8 cellular contexts compared by ENCODE assay signal in genomic region chr7:25125137-25125946, GRCh38. TPM values are rescaled to one million over a fixed set of nuclear protein-coding genes. Genes with fewer than 3 reads are reported as not detected.
A peak's percentile ranks its signal among the peaks of the same experiment; 100 is the strongest.
DNase-seq lines count a peak whose midpoint lies in the region; ATAC-seq, FAIRE-seq and TF ChIP-seq lines count a peak whose summit lies in the region.

TSS of gene CYCS (minus strand) at chr7:25125260. CDS start at chr7:25124119, 1,141 bp downstream.

- peak; percentile 93 for ATAC-seq in GM19438 (IDR thresholded peaks at IDR 0.05; ENCODE audit: low read depth, unreplicated experiment)
- peak; percentile 83 for ATAC-seq in HG03575 (IDR thresholded peaks at IDR 0.05; ENCODE audit: extremely low read depth, insufficient number of reproducible peaks, low FRiP score, unreplicated experiment)
- ATAC-seq in HepG2: peak; percentile 96

- WGBS in HepG2 (ENCODE audit: low lambda C conversion rate): 5% methylated on average over 6 of the region's 67 CpGs

- peaks cover 12% of the 10 kb centered on the region; the same call in 1 of the 2 replicates for H4K20me1 ChIP-seq in HepG2 (ENCODE audit: insufficient read depth, low read length)

- TF ChIP-seq CTCF in HepG2 (CRISPR knock-in tag; IDR thresholded peaks at IDR 0.05): no peak

- TF ChIP-seq POLR2A in HepG2 (IDR thresholded peaks at IDR 0.05; ENCODE audit: insufficient read depth in 1 of 2, low read depth in 2 of 2, low read length in 2 of 2): peak; percentile 99

- H3K27me3 ChIP-seq in HepG2 (ENCODE audit: control insufficient read depth in 1 of 2, insufficient read depth in 2 of 2, low read length in 2 of 2): no peaks in the 10 kb centered on the region; a peak in 2 of 5 replicates

- TF ChIP-seq EP300 in HepG2 (IDR thresholded peaks at IDR 0.05; ENCODE audit: low read depth in 2 of 2, low read length in 2 of 2): peak; percentile 25 to 56; a peak in 2 of 4 replicates
- TF ChIP-seq EP300 in HepG2 (CRISPR knock-in tag; IDR thresholded peaks at IDR 0.05; ENCODE audit: borderline replicate concordance): 0 out of 2 replicates have a peak, but pooled peaks have one; percentile 20

- H3K9ac ChIP-seq in HepG2 (ENCODE audit: insufficient read depth, low read depth, low read length): peak within 1 kb of the TSS; percentile 97

- no peaks in the 10 kb centered on the region for H3K9me3 Mint-ChIP-seq in activated CD4-positive, alpha-beta memory T cell treated with anti-CD3 and anti-CD28 coated beads for 36 hours

- H3K9me3 ChIP-seq in HepG2 (ENCODE audit: low read length): no peaks in the 10 kb centered on the region

- H3K4me3 Mint-ChIP-seq in activated CD4-positive, alpha-beta memory T cell treated with anti-CD3 and anti-CD28 coated beads for 36 hours: peak within 1 kb of the TSS; percentile 100

- peaks cover 15% of the 10 kb centered on the region for H3K4me1 ChIP-seq in HepG2 (ENCODE audit: insufficient read depth, low read length)

- DNase-seq in CD1c-positive myeloid dendritic cell (ENCODE audit: extremely low spot score) (peak; percentile 100), NCI-H82 treated with DMSO at 0.1 percent for 48 hours (lab: John Stamatoyannopoulos, UW; ENCODE audit: unreplicated experiment) (peak; percentile 97), dermis microvascular lymphatic vessel endothelial cell (ENCODE audit: low read depth in 2 of 2) (peak; percentile 99 to 100), HepG2 (ENCODE audit: low spot score) (peak; percentile 98)
- DNase-seq in activated CD4-positive, alpha-beta memory T cell treated with anti-CD3 and anti-CD28 coated beads for 36 hours: peak; percentile 100
- peak; percentile 99 for DNase-seq in stimulated activated CD4-positive, alpha-beta T cell treated with anti-CD3 and anti-CD28 coated beads, Interleukin-4, amount 100 ng/mL, for 1 hour

- H3K36me3 Mint-ChIP-seq in activated CD4-positive, alpha-beta memory T cell treated with anti-CD3 and anti-CD28 coated beads for 36 hours: peaks cover 39% of the 10 kb centered on the region

- peak within 1 kb of the TSS; percentile 93 for H3K4me2 ChIP-seq in HepG2 (ENCODE audit: low read depth, low read length)

- H3K36me3 ChIP-seq in HepG2 (replicated peaks in 1 of 2; ENCODE audit: control insufficient read depth in 1 of 2, insufficient read depth in 2 of 2, low read length in 2 of 2): peaks cover 2 to 19% of the 10 kb centered on the region in 2 experiments; a peak in 3 of 5 replicates

- H3K79me2 ChIP-seq in HepG2 (ENCODE audit: insufficient read depth, low read length): peaks cover 20% of the 10 kb centered on the region

- peak within 1 kb of the TSS; percentile 96 for H2AFZ ChIP-seq in HepG2 (ENCODE audit: low read length)

- H3K4me3 ChIP-seq in HepG2 (replicated peaks in 1 of 3; ENCODE audit: insufficient read depth in 1 of 3, low read depth in 2 of 3, low read length in 3 of 3): peak within 1 kb of the TSS; percentile 83 to 87 (median 85)

- TF ChIP-seq RAD21 in HepG2 (CRISPR knock-in tag; IDR thresholded peaks at IDR 0.05): peak; percentile 27

- peak within 1 kb of the TSS; percentile 100 for H3K27ac Mint-ChIP-seq in activated CD4-positive, alpha-beta memory T cell treated with anti-CD3 and anti-CD28 coated beads for 36 hours

- no peaks in the 10 kb centered on the region for H3K27me3 Mint-ChIP-seq in activated CD4-positive, alpha-beta memory T cell treated with anti-CD3 and anti-CD28 coated beads for 36 hours

- POLR2A ChIA-PET in activated CD4-positive, alpha-beta memory T cell treated with anti-CD3 and anti-CD28 coated beads for 36 hours (lab: Charles Lee): interaction anchor here (0.6 to 1.4 kb wide), 8 partner anchors 9 to 552 kb away, joined by 3 to 7 read pairs (median 4); partner anchors contain the start of genes OSBPL3 and PALS2
- POLR2A ChIA-PET in HepG2 (lab: Yijun Ruan, JAX): interaction anchor here (0.7 to 2.6 kb wide), 33 partner anchors 8 to 418 kb away, joined by 3 to 23 read pairs (median 4); partner anchors contain the start of gene OSBPL3

- in situ Hi-C loops in HepG2 (cut with HindIII; ENCODE audit: extremely low pct_ligation_motif_present, low pct_unique_long_range_greater_than_20kb): no loop called here

- TSS peak; percentile 99 for BruUV-seq in HepG2 (replicated peaks; lab: Mats Ljungman, UMichigan)

- intact Hi-C loops in activated CD4-positive, alpha-beta memory T cell treated with anti-CD3 and anti-CD28 coated beads for 36 hours (cut with micrococcal nuclease): loop anchor here (1.0 to 2.0 kb wide), 9 partner anchors 25 to 1075 kb away; partner anchors contain the start of genes CBX3, HNRNPA2B1, OSBPL3 and PALS2
- intact Hi-C loops in HepG2 (cut with micrococcal nuclease; ENCODE audit: unreplicated experiment): no loop called here

- FAIRE-seq in HepG2 (lab: Jason Lieb, UNC): peak; percentile 96

- CTCF ChIA-PET in activated CD4-positive, alpha-beta memory T cell treated with anti-CD3 and anti-CD28 coated beads for 36 hours (lab: Charles Lee): interaction anchor here (0.5 to 2.1 kb wide), 9 partner anchors 27 to 1557 kb away, joined by 3 to 11 read pairs (median 5); a partner anchor contains a TSS
- CTCF ChIA-PET in HepG2 (lab: Yijun Ruan, JAX; ENCODE audit: low intra/inter-chr PET ratio, low total read pairs): no interaction called here

- H3K27ac ChIP-seq in HepG2 (ENCODE audit: extremely low read length, insufficient read depth, low read length): peak within 1 kb of the TSS; percentile 81

- peaks cover 24% of the 10 kb centered on the region for H3K4me1 Mint-ChIP-seq in activated CD4-positive, alpha-beta memory T cell treated with anti-CD3 and anti-CD28 coated beads for 36 hours (ENCODE audit: low read depth)

TF ChIP-seq in HepG2, 621 proteins besides CTCF, POLR2A, EP300 and RAD21 (continues in another document):
- peak; percentile 91 for TF ChIP-seq ZKSCAN5 (CRISPR knock-in tag; IDR thresholded peaks at IDR 0.05)
- TF ChIP-seq STAT5B (CRISPR knock-in tag; IDR thresholded peaks at IDR 0.05): peak; percentile 22; the same call in 1 of the 2 replicates
- 0 out of 2 replicates have a peak, but pooled peaks have one; percentile 40 for TF ChIP-seq ZNF598 (CRISPR knock-in tag; IDR thresholded peaks at IDR 0.05; ENCODE audit: borderline replicate concordance)
- peak; percentile 72 for TF ChIP-seq NAIF1 (CRISPR knock-in tag; IDR thresholded peaks at IDR 0.05; ENCODE audit: borderline replicate concordance)
- TF ChIP-seq ZNF335 (CRISPR knock-in tag; IDR thresholded peaks at IDR 0.05): 0 out of 2 replicates have a peak, but pooled peaks have one; percentile 82
- TF ChIP-seq MAX (IDR thresholded peaks at IDR 0.05): peak; percentile 99
- TF ChIP-seq ELF3 (CRISPR knock-in tag; IDR thresholded peaks at IDR 0.05): no peak; the same call in 1 of the 2 replicates
- TF ChIP-seq TRAFD1 (CRISPR knock-in tag; IDR thresholded peaks at IDR 0.05; ENCODE audit: borderline replicate concordance): no peak; the same call in 1 of the 2 replicates
- peak; percentile 89 for TF ChIP-seq ZNF331 (CRISPR knock-in tag; IDR thresholded peaks at IDR 0.05)

RNA-seq across cellular contexts. Expression of gene CYCS, which starts in this region (rescaled TPM):
- 100 to 1,000 TPM; 199 to 207 TPM for total RNA-seq in activated CD4-positive, alpha-beta memory T cell treated with anti-CD3 and anti-CD28 coated beads for 36 hours
- total RNA-seq in dermis microvascular lymphatic vessel endothelial cell: 25.7 and 31.5 TPM in 2 replicates
- total RNA-seq in HepG2 (2016; rRNA removed; fragmentation: Illumina TruSeq; extraction: Trizol): 202 and 328 TPM in 2 replicates
- total RNA-seq in HepG2 (2016; cell fraction: cytosol; rRNA removed; fragmentation: Illumina TruSeq; extraction: Trizol; ENCODE audit: low read depth): 39.6 and 45.3 TPM in 2 replicates
- total RNA-seq in HepG2 (2016; cell fraction: insoluble cytoplasmic fraction; rRNA removed; fragmentation: Illumina TruSeq; extraction: Trizol): 207 and 339 TPM in 2 replicates
- total RNA-seq in HepG2 (2016; cell fraction: membrane; rRNA removed; fragmentation: Illumina TruSeq; extraction: Trizol): 73.1 and 74.7 TPM in 2 replicates
- 70.5 and 80.2 TPM in 2 replicates for total RNA-seq in HepG2 (2016; cell fraction: nucleus; rRNA removed; fragmentation: Illumina TruSeq; extraction: Trizol)
- 26.5 and 35.9 TPM in 2 replicates for polyA plus RNA-seq in HepG2 (2011; rRNA removed)
- polyA plus RNA-seq in HepG2 (2011; cell fraction: cytosol; rRNA removed): 10.6 and 20.5 TPM in 2 replicates
- polyA plus RNA-seq in HepG2 (2011; cell fraction: nucleus; rRNA removed): 5.9 and 8.4 TPM in 2 replicates
- 96.6 and 104 TPM in 2 replicates for polyA plus RNA-seq in HepG2 (2012)
- polyA plus RNA-seq in HepG2 (2016; cell fraction: cytosol; fragmentation: Illumina TruSeq; extraction: Trizol; ENCODE audit: low read depth): 66.8 and 78.2 TPM in 2 replicates
- polyA plus RNA-seq in HepG2 (2016; cell fraction: insoluble cytoplasmic fraction; fragmentation: Illumina TruSeq; extraction: Trizol; ENCODE audit: low read depth): 412 and 459 TPM in 2 replicates
- 98.0 and 112 TPM in 2 replicates for polyA plus RNA-seq in HepG2 (2016; cell fraction: membrane; fragmentation: Illumina TruSeq; extraction: Trizol; ENCODE audit: low read depth)
- polyA plus RNA-seq in HepG2 (2016; cell fraction: nucleus; fragmentation: Illumina TruSeq; extraction: Trizol; ENCODE audit: insufficient read depth, low read depth): 127 and 128 TPM in 2 replicates
- 7.8 and 22.6 TPM in 2 replicates for polyA minus RNA-seq in HepG2 (2011; rRNA and poly(A)+ RNA removed; ENCODE audit: low replicate concordance)
- 20.9 and 23.8 TPM in 2 replicates for polyA minus RNA-seq in HepG2 (2011; cell fraction: cytosol; rRNA and poly(A)+ RNA removed)
- polyA minus RNA-seq in HepG2 (2011; cell fraction: nucleus; rRNA and poly(A)+ RNA removed): 45.5 and 49.6 TPM in 2 replicates

Comparison
In these comparisons a context has a peak if more than half of its experiments do, and no peak if none do; other contexts are left out.
1. Peak in every context shown above with its lines: DNase-seq, ATAC-seq, H3K4me3 ChIP-seq and H3K27ac ChIP-seq.